Comparison of ENCODE assay signal across 29 cellular contexts in the genomic region with DNA sequence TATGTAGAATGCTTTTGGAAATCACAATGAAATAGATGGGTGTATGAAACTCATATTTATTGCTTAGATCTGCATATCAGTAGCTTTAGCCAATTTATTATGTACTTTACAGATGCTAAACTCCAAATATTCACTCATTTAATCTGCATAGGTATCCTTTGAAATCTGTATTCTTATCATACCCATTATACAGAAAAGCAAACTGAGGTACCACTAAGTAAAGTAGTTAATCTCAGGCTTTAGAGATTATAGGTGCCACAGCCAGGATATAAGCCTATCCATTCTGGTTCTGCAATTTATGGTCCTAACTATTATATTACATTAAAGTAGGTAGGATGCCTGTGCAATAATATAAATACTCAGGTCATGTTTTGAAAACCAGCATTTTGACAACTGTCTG.
"Had no signal": no experiment of that assay in that cellular context is flagged by ENCODE, and none has a peak within 500 bp of the region (broad histone marks: within the 10 kb centered on the region; RNA-seq: fewer than 3 reads in every experiment).

No MANE protein-coding gene starts in this region.

- H3K4me3 Mint-ChIP-seq: stimulated activated effector memory CD8-positive, alpha-beta T cell treated with anti-CD3 and anti-CD28 coated beads, Interleukin-12 subunit alpha, Interleukin-12 subunit beta, amount 100 ng/mL, for 72 hours; stimulated activated memory B cell treated with anti-CD40 and anti-IgM and Interleukin-4, amounts not matched to agents 10 μg/mL and 1 μg/mL and 100 μg/mL, for 72 hours; stimulated activated naive B cell treated with anti-CD40 and anti-IgM and Interleukin-4, amounts not matched to agents 10 μg/mL and 1 μg/mL and 100 μg/mL, for 72 hours; stimulated activated naive CD8-positive, alpha-beta T cell treated with anti-CD3 and anti-CD28 coated beads, Interleukin-15, amount 100 ng/mL, for 72 hours; stimulated activated naive CD8-positive, alpha-beta T cell treated with anti-CD3 and anti-CD28 coated beads, Interleukin-15, Interleukin-2, amounts not matched to agents 100 ng/mL and 50 ng/mL, for 24 hours; type B pancreatic cell had no signal

- H3K27ac ChIP-seq: stomach, suprapubic skin, testis, thoracic aorta, thyroid gland, tibial artery, transverse colon, upper lobe of left lung, upper lobe of right lung, uterus, vagina had no signal

- H3K36me3 Mint-ChIP-seq: stimulated activated effector memory CD8-positive, alpha-beta T cell treated with anti-CD3 and anti-CD28 coated beads, Interleukin-12 subunit alpha, Interleukin-12 subunit beta, amount 100 ng/mL, for 72 hours; stimulated activated memory B cell treated with anti-CD40 and anti-IgM and Interleukin-4, amounts not matched to agents 10 μg/mL and 1 μg/mL and 100 μg/mL, for 72 hours; stimulated activated naive B cell treated with anti-CD40 and anti-IgM and Interleukin-4, amounts not matched to agents 10 μg/mL and 1 μg/mL and 100 μg/mL, for 72 hours; type B pancreatic cell had no signal

- DNase-seq: stimulated activated CD4-positive, alpha-beta T cell treated with anti-CD3 and anti-CD28 coated beads, Interleukin-2, amount 100 ng/mL, for 48 hours; stimulated activated CD4-positive, alpha-beta T cell treated with anti-CD3 and anti-CD28 coated beads, Interleukin-4, amount 100 ng/mL, for 1 hour; stimulated activated CD4-positive, alpha-beta T cell treated with anti-CD3 and anti-CD28 coated beads, Interleukin-4, amount 100 ng/mL, for 24 hours; stimulated activated CD4-positive, alpha-beta T cell treated with anti-CD3 and anti-CD28 coated beads, Interleukin-4, amount 100 ng/mL, for 4 hours; stimulated activated CD8-positive, alpha-beta memory T cell treated with anti-CD3 and anti-CD28 coated beads, Interleukin-4, amount 100 ng/mL, for 48 hours; stimulated activated naive B cell treated with anti-CD40 and anti-IgM and Interleukin-4, amounts not matched to agents 10 μg/mL and 1 μg/mL and 100 μg/mL, for 72 hours; stimulated activated naive CD4-positive, alpha-beta T cell; stimulated activated naive CD4-positive, alpha-beta T cell treated with Interleukin-2 at 50 U/mL for 16 hours; stimulated activated naive CD8-positive, alpha-beta T cell treated with anti-CD3 and anti-CD28 coated beads, Interleukin-15, amount 100 ng/mL, for 72 hours; stimulated activated naive CD8-positive, alpha-beta T cell treated with anti-CD3 and anti-CD28 coated beads, Interleukin-15, Interleukin-2, amounts not matched to agents 100 U/mL and 50 U/mL, for 24 hours; stomach; substantia nigra; testis; thyroid gland; tibial artery; transverse colon; trophoblast cell; upper lobe of left lung; upper lobe of right lung; uterus had no signal

- H3K27me3 Mint-ChIP-seq: stimulated activated memory B cell treated with anti-CD40 and anti-IgM and Interleukin-4, amounts not matched to agents 10 μg/mL and 1 μg/mL and 100 μg/mL, for 72 hours; stimulated activated naive B cell treated with anti-CD40 and anti-IgM and Interleukin-4, amounts not matched to agents 10 μg/mL and 1 μg/mL and 100 μg/mL, for 72 hours; stimulated activated naive CD8-positive, alpha-beta T cell treated with anti-CD3 and anti-CD28 coated beads, Interleukin-15, amount 100 ng/mL, for 72 hours; stimulated activated naive CD8-positive, alpha-beta T cell treated with anti-CD3 and anti-CD28 coated beads, Interleukin-15, Interleukin-2, amounts not matched to agents 100 ng/mL and 50 ng/mL, for 24 hours; type B pancreatic cell had no signal

- H3K27ac Mint-ChIP-seq: stimulated activated effector memory CD8-positive, alpha-beta T cell treated with anti-CD3 and anti-CD28 coated beads, Interleukin-12 subunit alpha, Interleukin-12 subunit beta, amount 100 ng/mL, for 72 hours; stimulated activated memory B cell treated with anti-CD40 and anti-IgM and Interleukin-4, amounts not matched to agents 10 μg/mL and 1 μg/mL and 100 μg/mL, for 72 hours; stimulated activated naive B cell treated with anti-CD40 and anti-IgM and Interleukin-4, amounts not matched to agents 10 μg/mL and 1 μg/mL and 100 μg/mL, for 72 hours; stimulated activated naive CD8-positive, alpha-beta T cell treated with anti-CD3 and anti-CD28 coated beads, Interleukin-15, amount 100 ng/mL, for 72 hours; stimulated activated naive CD8-positive, alpha-beta T cell treated with anti-CD3 and anti-CD28 coated beads, Interleukin-15, Interleukin-2, amounts not matched to agents 100 ng/mL and 50 ng/mL, for 24 hours; type B pancreatic cell had no signal

- H3K4me3 ChIP-seq: stomach, suprapubic skin, testis, thoracic aorta, thyroid gland, tibial artery, tibial nerve, transverse colon, upper lobe of left lung, upper lobe of right lung, uterus, vagina had no signal

- H3K9me3 ChIP-seq: stomach, suprapubic skin, testis, thoracic aorta, thyroid gland, tibial artery, transverse colon, upper lobe of left lung, upper lobe of right lung, uterus, vagina had no signal

- ATAC-seq: stimulated activated effector memory CD8-positive, alpha-beta T cell treated with anti-CD3 and anti-CD28 coated beads, Interleukin-12 subunit alpha, Interleukin-12 subunit beta, amount 100 ng/mL, for 72 hours; stimulated activated memory B cell treated with anti-CD40 and anti-IgM and Interleukin-4, amounts not matched to agents 10 μg/mL and 1 μg/mL and 100 μg/mL, for 72 hours; stimulated activated naive B cell treated with anti-CD40 and anti-IgM and Interleukin-4, amounts not matched to agents 10 μg/mL and 1 μg/mL and 100 μg/mL, for 72 hours; stimulated activated naive CD8-positive, alpha-beta T cell treated with anti-CD3 and anti-CD28 coated beads, Interleukin-15, amount 100 ng/mL, for 72 hours; stimulated activated naive CD8-positive, alpha-beta T cell treated with anti-CD3 and anti-CD28 coated beads, Interleukin-15, Interleukin-2, amounts not matched to agents 100 U/mL and 50 U/mL, for 24 hours; upper lobe of right lung had no signal

- H3K4me1 Mint-ChIP-seq: stimulated activated effector memory CD8-positive, alpha-beta T cell treated with anti-CD3 and anti-CD28 coated beads, Interleukin-12 subunit alpha, Interleukin-12 subunit beta, amount 100 ng/mL, for 72 hours; stimulated activated memory B cell treated with anti-CD40 and anti-IgM and Interleukin-4, amounts not matched to agents 10 μg/mL and 1 μg/mL and 100 μg/mL, for 72 hours; stimulated activated naive B cell treated with anti-CD40 and anti-IgM and Interleukin-4, amounts not matched to agents 10 μg/mL and 1 μg/mL and 100 μg/mL, for 72 hours; stimulated activated naive CD8-positive, alpha-beta T cell treated with anti-CD3 and anti-CD28 coated beads, Interleukin-15, amount 100 ng/mL, for 72 hours had no signal

- FAIRE-seq: urothelium cell line had no signal

- H3K27me3 ChIP-seq: stomach, suprapubic skin, testis, thyroid gland, tibial artery, tibial nerve, transverse colon, upper lobe of left lung, upper lobe of right lung, uterus, vagina had no signal

- H3K9me3 Mint-ChIP-seq: type B pancreatic cell had no signal

- H3K4me1 ChIP-seq: stomach, suprapubic skin, testis, thyroid gland, tibial artery, transverse colon, upper lobe of left lung, upper lobe of right lung, uterus, vagina had no signal

- H3K36me3 ChIP-seq: stomach, suprapubic skin, thoracic aorta, thyroid gland, tibial artery, tibial nerve, transverse colon, upper lobe of left lung, upper lobe of right lung, uterus, vagina had no signal
